In the genomic region with DNA sequence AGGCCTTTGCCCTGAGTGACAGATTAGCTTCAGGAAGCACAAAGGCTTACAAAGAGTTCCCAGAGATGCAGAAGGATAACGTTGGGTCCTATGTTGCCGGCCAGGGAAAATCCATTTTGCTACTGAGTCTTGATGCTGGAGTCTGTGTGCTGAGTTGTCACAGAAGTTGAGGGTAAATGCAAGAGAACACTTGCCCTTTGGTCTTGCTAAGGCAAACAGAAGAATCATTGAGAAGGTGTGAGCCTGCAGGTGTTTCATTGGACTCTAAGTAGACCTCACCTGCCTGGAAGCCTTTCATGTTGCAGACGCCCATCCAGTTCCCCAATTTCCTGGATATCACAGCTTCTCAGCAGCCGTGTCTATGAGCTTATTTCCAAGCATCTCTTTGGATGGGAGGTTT, we compare ENCODE assay signal across 27 cellular contexts.
"Had no signal": no experiment of that assay in that cellular context is flagged by ENCODE, and none has a peak within 500 bp of the region (broad histone marks: within the 10 kb centered on the region; RNA-seq: fewer than 3 reads in every experiment).

No MANE protein-coding gene starts in this region.

- H3K9me3 ChIP-seq: ascending aorta, body of pancreas, Peyer's patch, SJSA1 had no signal

- H3K36me3 Mint-ChIP-seq: activated naive CD4-positive, alpha-beta T cell treated with anti-CD3 and anti-CD28 coated beads, Interleukin-2, amount 50 U/mL, for 24 hours had no signal

- H3K27ac Mint-ChIP-seq: activated CD8-positive, alpha-beta T cell treated with anti-CD3 and anti-CD28 coated beads, Interleukin-2, amount 10 ng/mL, durations not matched to agents 7 days and 5 days; activated naive CD4-positive, alpha-beta T cell treated with anti-CD3 and anti-CD28 coated beads, Interleukin-2, amount 50 U/mL, for 24 hours; activated naive CD8-positive, alpha-beta T cell treated with anti-CD3 and anti-CD28 coated beads, Interleukin-2, amount 50 U/mL, for 24 hours; T-helper 17 cell; WTC11 had no signal

- H3K4me3 ChIP-seq: ascending aorta, body of pancreas, Peyer's patch, SJSA1 had no signal

- H3K4me1 Mint-ChIP-seq: activated naive CD4-positive, alpha-beta T cell treated with anti-CD3 and anti-CD28 coated beads, Interleukin-2, amount 50 U/mL, for 24 hours; activated naive CD8-positive, alpha-beta T cell treated with anti-CD3 and anti-CD28 coated beads, Interleukin-2, amount 50 U/mL, for 24 hours; T-helper 17 cell; WTC11 had no signal

- H3K4me1 ChIP-seq: ascending aorta, body of pancreas, Peyer's patch, SJSA1 had no signal

- H3K4me3 Mint-ChIP-seq: activated CD8-positive, alpha-beta T cell treated with anti-CD3 and anti-CD28 coated beads, Interleukin-2, amount 10 ng/mL, durations not matched to agents 7 days and 5 days; activated naive CD4-positive, alpha-beta T cell treated with anti-CD3 and anti-CD28 coated beads, Interleukin-2, amount 50 U/mL, for 24 hours; activated naive CD8-positive, alpha-beta T cell treated with anti-CD3 and anti-CD28 coated beads, Interleukin-2, amount 50 U/mL, for 24 hours; T-helper 17 cell; WTC11 had no signal

- ATAC-seq: activated CD8-positive, alpha-beta T cell treated with anti-CD3 and anti-CD28 coated beads, Interleukin-2, amount 10 ng/mL, durations not matched to agents 7 days and 5 days; activated naive CD8-positive, alpha-beta T cell treated with anti-CD3 and anti-CD28 coated beads, Interleukin-2, amount 50 U/mL, for 24 hours; body of pancreas; SK-N-SH treated with all-trans-retinoic acid at 6 μM for 48 hours; T-helper 17 cell; WTC11 had no signal

- H3K36me3 ChIP-seq: ascending aorta, Peyer's patch, SJSA1 had no signal

- H3K9me3 Mint-ChIP-seq: activated naive CD8-positive, alpha-beta T cell treated with anti-CD3 and anti-CD28 coated beads, Interleukin-2, amount 50 U/mL, for 24 hours had no signal

- H3K27ac ChIP-seq: ascending aorta, body of pancreas, Peyer's patch, RWPE1, SJSA1 had no signal

- DNase-seq: activated CD4-positive, alpha-beta T cell treated with anti-CD3 and anti-CD28 coated beads for 48 hours; activated CD4-positive, alpha-beta T cell treated with anti-CD3 and anti-CD28 coated beads, Interleukin-2, amount 50 U/mL, for 4 hours; activated CD4-positive, CD25-positive, alpha-beta regulatory T cell treated with anti-CD3 and anti-CD28 coated beads, Interleukin-2, amount 50 U/mL, for 72 hours; activated CD8-positive, alpha-beta memory T cell treated with anti-CD3 and anti-CD28 coated beads, Interleukin-2, amount 50 U/mL, for 48 hours; activated CD8-positive, alpha-beta T cell treated with anti-CD3 and anti-CD28 coated beads, Interleukin-2, amount 10 ng/mL, durations not matched to agents 7 days and 5 days; activated naive CD8-positive, alpha-beta T cell treated with anti-CD3 and anti-CD28 coated beads, Interleukin-2, amount 50 U/mL, for 24 hours; activated T-cell treated with anti-CD3 and anti-CD28 coated beads, Interleukin-2, amount 50 U/mL, for 1 hour; amniotic stem cell; body of pancreas; central memory CD4-positive, alpha-beta T cell; Kasumi-1; KBM-7; NCI-H1048; NCI-H1930; NCI-H2171 treated with DMSO at 0.1 percent for 48 hours; NCI-H226; NCI-H69; Peyer's patch; Right ventricle myocardium superior; T-helper 17 cell; T-helper 9 cell had no signal

- H3K27me3 ChIP-seq: ascending aorta, body of pancreas, Peyer's patch, SJSA1 had no signal

- H3K27me3 Mint-ChIP-seq: activated naive CD8-positive, alpha-beta T cell treated with anti-CD3 and anti-CD28 coated beads, Interleukin-2, amount 50 U/mL, for 24 hours had no signal
